9 cellular contexts compared by ENCODE assay signal in genomic region chr4:54092405-54092759, GRCh38. TPM values are rescaled to one million over a fixed set of nuclear protein-coding genes. Genes with fewer than 3 reads are reported as not detected.
A peak's percentile ranks its signal among the peaks of the same experiment; 100 is the strongest.
DNase-seq lines count a peak whose midpoint lies in the region; ATAC-seq, FAIRE-seq and TF ChIP-seq lines count a peak whose summit lies in the region.
"Had no signal": no experiment of that assay in that cellular context is flagged by ENCODE, and none has a peak within 500 bp of the region (broad histone marks: within the 10 kb centered on the region; RNA-seq: fewer than 3 reads in every experiment).

No MANE protein-coding gene starts in this region.

- 22 to 25% methylated on average over 5 to 6 of the region's 6 CpGs for WGBS in gastroesophageal sphincter (ENCODE audit: low coverage in 1 of 2), 2 donors
- WGBS in small intestine, 3 donors: 11 to 14% (median 13%) methylated on average over 6 of the region's 6 CpGs

- H3K4me3 ChIP-seq in HAP-1 (peak overlapping the region; percentile 26), WI38 (ENCODE audit: low read depth, low read length) (peak overlapping the region; percentile 59), gastroesophageal sphincter (peak overlapping the region; percentile 4 to 54), skeletal muscle satellite cell (ENCODE audit: low read length) (peak overlapping the region; percentile 77), small intestine (ENCODE audit: low read depth in 1 of 2, low read length in 2 of 2) (peak overlapping the region in 1 of 2 donors; percentile 24)

- H3K27ac ChIP-seq in gastroesophageal sphincter (no peak overlapping the region), small intestine (ENCODE audit: low read depth in 1 of 2, low read length in 1 of 2) (no peak overlapping the region)

- H3K27me3 ChIP-seq in HAP-1 (ENCODE audit: low read depth) (no peaks in the 10 kb centered on the region), gastroesophageal sphincter (peaks cover 75% of the 10 kb centered on the region), skeletal muscle satellite cell (ENCODE audit: control insufficient read depth, insufficient read depth, low read length) (peaks cover 21% of the 10 kb centered on the region), small intestine (ENCODE audit: control insufficient read depth in 2 of 2, insufficient read depth in 2 of 2, low read length in 2 of 2) (peaks cover 0 to 30% of the 10 kb centered on the region in 2 donors)

- H3K4me2 ChIP-seq in skeletal muscle satellite cell (ENCODE audit: low read length): peak overlapping the region; percentile 95

- no peak for TF ChIP-seq POLR2A in gastroesophageal sphincter (IDR thresholded peaks at IDR 0.05)

- no peak for TF ChIP-seq CTCF in WI38 (IDR thresholded peaks at IDR 0.05; ENCODE audit: low read depth, low read length)
- no peak for TF ChIP-seq CTCF in gastroesophageal sphincter (IDR thresholded peaks at IDR 0.05)

- H3K9ac ChIP-seq in skeletal muscle satellite cell (ENCODE audit: low read depth, low read length): peak overlapping the region; percentile 52

- H3K36me3 ChIP-seq in HAP-1 (replicated peaks): no peaks in the 10 kb centered on the region
- no peaks in the 10 kb centered on the region for H3K36me3 ChIP-seq in gastroesophageal sphincter
- no peaks in the 10 kb centered on the region for H3K36me3 ChIP-seq in skeletal muscle satellite cell (ENCODE audit: insufficient read depth, low read length)
- no peaks in the 10 kb centered on the region for H3K36me3 ChIP-seq in small intestine (ENCODE audit: control insufficient read depth in 2 of 2, insufficient read depth in 2 of 2, low read length in 2 of 2)

- H3K4me1 ChIP-seq in HAP-1: peaks cover 41% of the 10 kb centered on the region
- peaks cover 0 to 18% (median 12%) of the 10 kb centered on the region in 3 donors for H3K4me1 ChIP-seq in gastroesophageal sphincter
- H3K4me1 ChIP-seq in skeletal muscle satellite cell (ENCODE audit: control insufficient read depth, insufficient read depth, low read length): peaks cover 12% of the 10 kb centered on the region
- H3K4me1 ChIP-seq in small intestine (ENCODE audit: control insufficient read depth in 2 of 2, insufficient read depth in 1 of 2, low read depth in 1 of 2, low read length in 1 of 2): peaks cover 2 to 3% of the 10 kb centered on the region in 2 donors

- no peak for FAIRE-seq in small intestine (lab: Jason Lieb, UNC)

- in situ Hi-C loops in HAP-1 (cut with MboI; ENCODE audit: low sequenced_read_pairs) (no loop called here), G401 (cut with HindIII; ENCODE audit: low sequenced_read_pairs) (no loop called here)

- DNase-seq in HAP-1 (ENCODE audit: low spot score in 2 of 2) (no peak), small intestine (no peak), AG08395 (ENCODE audit: low spot score) (no peak), G401 (ENCODE audit: low spot score) (no peak)

- no peaks in the 10 kb centered on the region for H3K9me3 ChIP-seq in HAP-1
- no peaks in the 10 kb centered on the region for H3K9me3 ChIP-seq in gastroesophageal sphincter
- no peaks in the 10 kb centered on the region for H3K9me3 ChIP-seq in skeletal muscle satellite cell (replicated peaks; ENCODE audit: low read length)
- no peaks in the 10 kb centered on the region for H3K9me3 ChIP-seq in small intestine (ENCODE audit: control insufficient read depth, low read depth)

- ATAC-seq in gastroesophageal sphincter: no peak
- ATAC-seq in HG02571 (IDR thresholded peaks at IDR 0.05; ENCODE audit: unreplicated experiment): no peak

- no peak for TF ChIP-seq EP300 in gastroesophageal sphincter (IDR thresholded peaks at IDR 0.05)

RNA-seq across cellular contexts. Expression of gene GSX2, which starts 7.6 kb away (rescaled TPM):
- not detected for total RNA-seq in gastroesophageal sphincter
- total RNA-seq in skeletal muscle satellite cell (2012; rRNA removed): not detected in 2 replicates
- not detected for polyA plus RNA-seq in small intestine
- 6.8 and 12.8 TPM in 2 replicates for total RNA-seq in G401 (2014; rRNA removed; shearing (Covaris generic))
- total RNA-seq: H4 had no signal

RNA-seq across cellular contexts. Expression of gene CHIC2, which starts 28.0 kb away (rescaled TPM):
- total RNA-seq in gastroesophageal sphincter: 10 to 100 TPM; 25.0 to 37.7 (median 29.2) TPM
- total RNA-seq in skeletal muscle satellite cell (2012; rRNA removed): 35.2 and 49.1 TPM in 2 replicates
- polyA plus RNA-seq in small intestine: 10 to 100 TPM; 12.5 to 20.7 (median 18.9) TPM
- 22.5 and 27.4 TPM in 2 replicates for total RNA-seq in G401 (2014; rRNA removed; shearing (Covaris generic))
